ENCODE assay signal across 10 cellular contexts in the genomic region with DNA sequence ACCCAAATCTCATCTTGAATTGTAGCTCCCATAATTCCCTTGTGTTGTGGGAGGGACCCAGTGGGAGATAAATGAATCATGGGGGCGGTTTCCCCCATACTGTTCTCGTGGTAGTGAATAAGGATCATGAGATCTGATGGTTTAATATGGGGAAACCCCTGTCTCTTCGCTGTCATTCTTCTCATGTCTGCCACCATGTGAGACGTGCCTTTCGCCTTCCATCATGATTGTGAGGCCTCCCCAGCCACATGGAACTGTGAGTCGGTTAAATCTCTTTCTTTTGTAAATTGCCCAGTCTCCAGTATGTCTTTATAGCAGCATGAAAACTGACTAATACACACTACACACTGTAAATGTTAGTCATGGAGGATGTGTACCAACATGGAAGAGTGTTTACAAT. TPM values are rescaled to one million over a fixed set of nuclear protein-coding genes. Genes with fewer than 3 reads are reported as not detected.
DNase-seq lines count a peak whose midpoint lies in the region; FAIRE-seq and TF ChIP-seq lines count a peak whose summit lies in the region.
"Not testable (repeated sequence)": the region's sequence is repeated elsewhere in the genome, so short reads cannot be mapped to it uniquely, and the experiment has no call there.
"Had no signal": no experiment of that assay in that cellular context is flagged by ENCODE, and none has a peak within 500 bp of the region (broad histone marks: within the 10 kb centered on the region; RNA-seq: fewer than 3 reads in every experiment).

No MANE protein-coding gene starts in this region.

- FAIRE-seq in bronchial epithelial cell (lab: Jason Lieb, UNC): not testable (repeated sequence)

- H3K79me2 ChIP-seq in OCI-LY7 (ENCODE audit: insufficient read depth, low read depth, low read length): not testable (repeated sequence)

- peak overlapping the region; percentile 52; the same call in 1 of the 2 replicates for H2AFZ ChIP-seq in OCI-LY7 (ENCODE audit: low read length)

- not testable (repeated sequence) for H3K4me3 ChIP-seq in BLaER1; OCI-LY7 (ENCODE audit: low read depth, low read length, poor library complexity, severe bottlenecking); bronchial epithelial cell (ENCODE audit: low read depth, low read length)

- not testable (repeated sequence) for H3K36me3 ChIP-seq in BLaER1; OCI-LY7 (ENCODE audit: insufficient read depth, low read length); bronchial epithelial cell (ENCODE audit: control insufficient read depth, insufficient read depth, low read length)

- H3K27ac ChIP-seq in BLaER1 (0 out of 2 replicates have a peak overlapping the region, but pooled peaks have one; percentile 18), OCI-LY7 (ENCODE audit: low read depth, low read length, poor library complexity, severe bottlenecking) (peak overlapping the region; percentile 86)

- peak overlapping the region; percentile 30; the same call in 1 of the 2 replicates for H3K4me2 ChIP-seq in BLaER1
- H3K4me2 ChIP-seq in OCI-LY7 (ENCODE audit: low read length): not testable (repeated sequence)

- peaks cover 33% of the 10 kb centered on the region for H3K9me3 ChIP-seq in BLaER1
- H3K9me3 ChIP-seq in OCI-LY7 (ENCODE audit: low read length): not testable (repeated sequence)

- CTCF ChIA-PET in OCI-LY7 (lab: Charles Lee; ENCODE audit: unreplicated experiment): not testable (repeated sequence)
- CTCF ChIA-PET in activated naive CD4-positive, alpha-beta T cell treated with anti-CD3 and anti-CD28 coated beads, Interleukin-2, amount 10 ng/mL, durations not matched to agents 7 days and 5 days (lab: Charles Lee): interaction anchor here (3.4 kb wide), 1 partner anchor 7 kb away, joined by 12 read pairs; no protein-coding TSS in a partner anchor

- TF ChIP-seq CTCF in OCI-LY7 (conservative IDR thresholded peaks at IDR 0.05; ENCODE audit: low read length); bronchial epithelial cell (IDR thresholded peaks at IDR 0.05; ENCODE audit: insufficient read depth, low read length, severe bottlenecking): not testable (repeated sequence)

- not testable (repeated sequence) for BruUV-seq in OCI-LY7 (replicated peaks; lab: Mats Ljungman, UMichigan)

- H3K9me2 ChIP-seq in OCI-LY7 (ENCODE audit: insufficient read depth, low read length): not testable (repeated sequence)

- H3K9ac ChIP-seq in BLaER1: not testable (repeated sequence)

- not testable (repeated sequence) for H3K4me3 Mint-ChIP-seq in activated naive CD4-positive, alpha-beta T cell treated with anti-CD3 and anti-CD28 coated beads, Interleukin-2, amount 10 ng/mL, durations not matched to agents 7 days and 5 days

- peaks cover 70% of the 10 kb centered on the region for H3K4me1 ChIP-seq in BLaER1
- peaks cover 46% of the 10 kb centered on the region for H3K4me1 ChIP-seq in OCI-LY7 (ENCODE audit: insufficient read depth, low read length, poor library complexity, severe bottlenecking)

- not testable (repeated sequence) for H3K27me3 Mint-ChIP-seq in activated naive CD4-positive, alpha-beta T cell treated with anti-CD3 and anti-CD28 coated beads, Interleukin-2, amount 10 ng/mL, durations not matched to agents 7 days and 5 days

- not testable (repeated sequence) for H3K27me3 ChIP-seq in BLaER1; bronchial epithelial cell (ENCODE audit: control insufficient read depth, insufficient read depth, low read length)

- POLR2A ChIA-PET in OCI-LY7 (lab: Charles Lee): interaction anchor here (0.8 to 0.9 kb wide), 2 partner anchors 13 to 139 kb away, joined by 3 to 6 read pairs; a partner anchor contains a TSS

- peaks cover 16% of the 10 kb centered on the region for H3K36me3 Mint-ChIP-seq in activated naive CD4-positive, alpha-beta T cell treated with anti-CD3 and anti-CD28 coated beads, Interleukin-2, amount 10 ng/mL, durations not matched to agents 7 days and 5 days

- intact Hi-C loops in OCI-LY7 (cut with micrococcal nuclease; ENCODE audit: unreplicated experiment): loop anchor here (1.0 kb wide), 1 partner anchor 37 kb away; no protein-coding TSS in a partner anchor

- peaks cover 75% of the 10 kb centered on the region for H3K4me1 Mint-ChIP-seq in activated naive CD4-positive, alpha-beta T cell treated with anti-CD3 and anti-CD28 coated beads, Interleukin-2, amount 10 ng/mL, durations not matched to agents 7 days and 5 days

- peak overlapping the region; percentile 60 for H3K27ac Mint-ChIP-seq in activated naive CD4-positive, alpha-beta T cell treated with anti-CD3 and anti-CD28 coated beads, Interleukin-2, amount 10 ng/mL, durations not matched to agents 7 days and 5 days

- H3K9me3 Mint-ChIP-seq in activated naive CD4-positive, alpha-beta T cell treated with anti-CD3 and anti-CD28 coated beads, Interleukin-2, amount 10 ng/mL, durations not matched to agents 7 days and 5 days: peaks cover 25% of the 10 kb centered on the region

- not testable (repeated sequence) for DNase-seq in OCI-LY7 (ENCODE audit: low spot score); activated naive CD4-positive, alpha-beta T cell treated with anti-CD3 and anti-CD28 coated beads, Interleukin-2, amount 10 ng/mL, durations not matched to agents 7 days and 5 days
- DNase-seq in activated CD4-positive, alpha-beta T cell treated with anti-CD3 and anti-CD28 coated beads for 48 hours: peak; percentile 70
- peak; percentile 28 for DNase-seq in activated T-cell treated with anti-CD3 and anti-CD28 coated beads for 4 hours
- peak; percentile 86 for DNase-seq in bronchial epithelial cell (ENCODE audit: low read depth)
- DNase-seq in stimulated activated CD4-positive, alpha-beta T cell treated with anti-CD3 and anti-CD28 coated beads, Interleukin-12 subunit alpha, Interleukin-12 subunit beta, amount 100 ng/mL, for 4 hours: peak; percentile 38
- DNase-seq in stimulated activated CD8-positive, alpha-beta memory T cell treated with anti-CD3 and anti-CD28 coated beads, Interleukin-4, amount 100 ng/mL, for 48 hours: peak; percentile 64

- H4K20me1 ChIP-seq in BLaER1; OCI-LY7 (ENCODE audit: insufficient read depth, low read length): not testable (repeated sequence)

RNA-seq across cellular contexts. Expression of a gene that starts 12.6 kb away (rescaled TPM):
- 6.2 and 13.3 TPM in 2 replicates for total RNA-seq in OCI-LY7 (2014; rRNA removed; shearing (Covaris generic))
- total RNA-seq in OCI-LY7 (2022): 18.1 and 18.3 TPM in 2 replicates
- total RNA-seq in bronchial epithelial cell: 13.4 and 15.9 TPM in 2 replicates

RNA-seq across cellular contexts. Expression of a gene that starts 37.2 kb away (rescaled TPM):
- 118 and 142 TPM in 2 replicates for total RNA-seq in OCI-LY7 (2014; rRNA removed; shearing (Covaris generic))
- 176 and 194 TPM in 2 replicates for total RNA-seq in OCI-LY7 (2022)
- total RNA-seq in bronchial epithelial cell: under 0.01 and 0.64 TPM in 2 replicates
- total RNA-seq: myocyte, SJSA1 had no signal

RNA-seq across cellular contexts. Expression of a gene that starts 50.7 kb away (rescaled TPM):
- 18.4 and 26.8 TPM in 2 replicates for total RNA-seq in OCI-LY7 (2014; rRNA removed; shearing (Covaris generic))
- total RNA-seq in OCI-LY7 (2022) (13.4 and 15.8 TPM in 2 replicates), bronchial epithelial cell (43.4 and 47.9 TPM in 2 replicates)

Comparison
In these comparisons a context has a peak if more than half of its experiments do, and no peak if none do; other contexts are left out.
1. RNA of a gene that starts 37.2 kb away (total RNA-seq): 118 to 194 TPM in OCI-LY7; under 0.01 to 0.64 TPM in bronchial epithelial cell; every median in the first group is over 10 times any median in the second.